In genomic region chr17:45384047-45384799, GRCh38 we compare ENCODE assay signal across 16 cellular contexts. TPM values are rescaled to one million over a fixed set of nuclear protein-coding genes. Genes with fewer than 3 reads are reported as not detected.
A peak's percentile ranks its signal among the peaks of the same experiment; 100 is the strongest.
DNase-seq lines count a peak whose midpoint lies in the region; ATAC-seq and TF ChIP-seq lines count a peak whose summit lies in the region.
"Had no signal": no experiment of that assay in that cellular context is flagged by ENCODE, and none has a peak within 500 bp of the region (broad histone marks: within the 10 kb centered on the region; RNA-seq: fewer than 3 reads in every experiment).

No MANE protein-coding gene starts in this region.

- peak overlapping the region; percentile 24 for H3K27ac Mint-ChIP-seq in stimulated activated naive CD8-positive, alpha-beta T cell treated with anti-CD3 and anti-CD28 coated beads, Interleukin-15, Interleukin-2, amounts not matched to agents 100 ng/mL and 50 ng/mL, for 24 hours
- H3K27ac Mint-ChIP-seq in activated naive CD8-positive, alpha-beta T cell treated with anti-CD3 and anti-CD28 coated beads, Interleukin-2, amount 10 ng/mL, durations not matched to agents 7 days and 5 days = peak overlapping the region; percentile 57
- H3K27ac Mint-ChIP-seq in activated naive CD4-positive, alpha-beta T cell treated with anti-CD3 and anti-CD28 coated beads, Interleukin-2, amount 10 ng/mL, durations not matched to agents 7 days and 5 days = no peak overlapping the region
- H3K27ac Mint-ChIP-seq: memory B cell had no signal

- peaks cover 37% of the 10 kb centered on the region for H3K4me1 Mint-ChIP-seq in stimulated activated naive CD8-positive, alpha-beta T cell treated with anti-CD3 and anti-CD28 coated beads, Interleukin-15, Interleukin-2, amounts not matched to agents 100 ng/mL and 50 ng/mL, for 24 hours (ENCODE audit: low read depth)
- H3K4me1 Mint-ChIP-seq in activated naive CD8-positive, alpha-beta T cell treated with anti-CD3 and anti-CD28 coated beads, Interleukin-2, amount 10 ng/mL, durations not matched to agents 7 days and 5 days = peaks cover 33% of the 10 kb centered on the region
- peaks cover 22% of the 10 kb centered on the region for H3K4me1 Mint-ChIP-seq in activated naive CD4-positive, alpha-beta T cell treated with anti-CD3 and anti-CD28 coated beads, Interleukin-2, amount 10 ng/mL, durations not matched to agents 7 days and 5 days

- H3K4me3 Mint-ChIP-seq in stimulated activated naive CD8-positive, alpha-beta T cell treated with anti-CD3 and anti-CD28 coated beads, Interleukin-15, Interleukin-2, amounts not matched to agents 100 ng/mL and 50 ng/mL, for 24 hours = no peak overlapping the region
- H3K4me3 Mint-ChIP-seq in activated naive CD8-positive, alpha-beta T cell treated with anti-CD3 and anti-CD28 coated beads, Interleukin-2, amount 10 ng/mL, durations not matched to agents 7 days and 5 days = no peak overlapping the region
- H3K4me3 Mint-ChIP-seq in activated naive CD4-positive, alpha-beta T cell treated with anti-CD3 and anti-CD28 coated beads, Interleukin-2, amount 10 ng/mL, durations not matched to agents 7 days and 5 days = no peak overlapping the region
- H3K4me3 Mint-ChIP-seq: brain, memory B cell had no signal

- H2AFZ ChIP-seq in hepatocyte = no peak overlapping the region

- H4K20me1 ChIP-seq in hepatocyte (ENCODE audit: insufficient read depth, poor library complexity, severe bottlenecking) = no peaks in the 10 kb centered on the region

- H3K27ac ChIP-seq in stomach (no peak overlapping the region), hepatocyte (no peak overlapping the region)
- H3K27ac ChIP-seq: transverse colon had no signal

- H3K27me3 ChIP-seq in stomach = peaks cover 0 to 7% (median 0%) of the 10 kb centered on the region in 3 donors
- no peaks in the 10 kb centered on the region for H3K27me3 ChIP-seq in hepatocyte
- H3K27me3 ChIP-seq: transverse colon had no signal

- H3K4me1 ChIP-seq in stomach = peaks cover 15 to 38% (median 28%) of the 10 kb centered on the region in 4 donors
- H3K4me1 ChIP-seq in hepatocyte (ENCODE audit: insufficient read depth) = no peaks in the 10 kb centered on the region
- H3K4me1 ChIP-seq: HAP-1 had no signal

- H3K79me2 ChIP-seq in hepatocyte = no peaks in the 10 kb centered on the region

- in situ Hi-C loops in GM13977 (cut with MboI; ENCODE audit: low pct_unique_long_range_greater_than_20kb, low sequenced_read_pairs, unreplicated experiment) = no loop called here

- no peak overlapping the region for H3K4me2 ChIP-seq in hepatocyte

- no peaks in the 10 kb centered on the region for H3K36me3 Mint-ChIP-seq in stimulated activated naive CD8-positive, alpha-beta T cell treated with anti-CD3 and anti-CD28 coated beads, Interleukin-15, Interleukin-2, amounts not matched to agents 100 ng/mL and 50 ng/mL, for 24 hours (ENCODE audit: low read depth)
- no peaks in the 10 kb centered on the region for H3K36me3 Mint-ChIP-seq in activated naive CD8-positive, alpha-beta T cell treated with anti-CD3 and anti-CD28 coated beads, Interleukin-2, amount 10 ng/mL, durations not matched to agents 7 days and 5 days
- no peaks in the 10 kb centered on the region for H3K36me3 Mint-ChIP-seq in activated naive CD4-positive, alpha-beta T cell treated with anti-CD3 and anti-CD28 coated beads, Interleukin-2, amount 10 ng/mL, durations not matched to agents 7 days and 5 days
- H3K36me3 Mint-ChIP-seq: brain, memory B cell had no signal

- no peak for TF ChIP-seq CTCF in stomach (IDR thresholded peaks at IDR 0.05)
- no peak for TF ChIP-seq CTCF in hepatocyte (IDR thresholded peaks at IDR 0.05; ENCODE audit: poor library complexity)
- no peak for TF ChIP-seq CTCF in GM13977 (IDR thresholded peaks at IDR 0.05; ENCODE audit: extremely low read depth, insufficient read depth, missing control alignments)

- H3K9me3 Mint-ChIP-seq in stimulated activated naive CD8-positive, alpha-beta T cell treated with anti-CD3 and anti-CD28 coated beads, Interleukin-15, Interleukin-2, amounts not matched to agents 100 ng/mL and 50 ng/mL, for 24 hours = no peaks in the 10 kb centered on the region
- no peaks in the 10 kb centered on the region for H3K9me3 Mint-ChIP-seq in activated naive CD8-positive, alpha-beta T cell treated with anti-CD3 and anti-CD28 coated beads, Interleukin-2, amount 10 ng/mL, durations not matched to agents 7 days and 5 days
- no peaks in the 10 kb centered on the region for H3K9me3 Mint-ChIP-seq in activated naive CD4-positive, alpha-beta T cell treated with anti-CD3 and anti-CD28 coated beads, Interleukin-2, amount 10 ng/mL, durations not matched to agents 7 days and 5 days
- H3K9me3 Mint-ChIP-seq: memory B cell had no signal

- no peak for TF ChIP-seq POLR2A in stomach (IDR thresholded peaks at IDR 0.05)

- H3K9me2 ChIP-seq in hepatocyte (replicated peaks; ENCODE audit: insufficient read depth) = no peaks in the 10 kb centered on the region

- H3K4me3 ChIP-seq in stomach (no peak overlapping the region), hepatocyte (no peak overlapping the region)
- H3K4me3 ChIP-seq: HAP-1, transverse colon had no signal

- H3K36me3 ChIP-seq in stomach = no peaks in the 10 kb centered on the region
- H3K36me3 ChIP-seq in hepatocyte (replicated peaks; ENCODE audit: insufficient read depth, low read depth) = no peaks in the 10 kb centered on the region
- H3K36me3 ChIP-seq: HAP-1, transverse colon had no signal

- no peak for TF ChIP-seq EP300 in stomach (IDR thresholded peaks at IDR 0.05)

- peaks cover 4% of the 10 kb centered on the region for H3K27me3 Mint-ChIP-seq in stimulated activated naive CD8-positive, alpha-beta T cell treated with anti-CD3 and anti-CD28 coated beads, Interleukin-15, Interleukin-2, amounts not matched to agents 100 ng/mL and 50 ng/mL, for 24 hours
- peaks cover 12% of the 10 kb centered on the region for H3K27me3 Mint-ChIP-seq in activated naive CD8-positive, alpha-beta T cell treated with anti-CD3 and anti-CD28 coated beads, Interleukin-2, amount 10 ng/mL, durations not matched to agents 7 days and 5 days
- H3K27me3 Mint-ChIP-seq in activated naive CD4-positive, alpha-beta T cell treated with anti-CD3 and anti-CD28 coated beads, Interleukin-2, amount 10 ng/mL, durations not matched to agents 7 days and 5 days = peaks cover 32% of the 10 kb centered on the region

- 37 to 49% (median 43%) methylated on average over 7 of the region's 7 CpGs for WGBS in stomach, 5 donors
- WGBS in hepatocyte (ENCODE audit: low lambda C conversion rate, missing lambda C conversion rate) = 72% methylated on average over 7 of the region's 7 CpGs

- POLR2A ChIA-PET in activated naive CD8-positive, alpha-beta T cell treated with anti-CD3 and anti-CD28 coated beads, Interleukin-2, amount 10 ng/mL, durations not matched to agents 7 days and 5 days (lab: Charles Lee) = interaction anchor here (0.5 to 2.5 kb wide), 4 partner anchors 12 to 164 kb away, joined by 5 to 16 read pairs (median 14); partner anchors contain the start of genes FMNL1 and MAP3K14

- DNase-seq in stimulated activated naive CD8-positive, alpha-beta T cell treated with anti-CD3 and anti-CD28 coated beads, Interleukin-15, Interleukin-2, amounts not matched to agents 100 U/mL and 50 U/mL, for 24 hours = no peak
- DNase-seq in NCI-H82 (lab: John Stamatoyannopoulos, UW) (peak; percentile 59), stomach (no peak), hepatocyte (ENCODE audit: low spot score) (no peak), GM13977 (ENCODE audit: low spot score) (no peak)
- no peak for DNase-seq in activated naive CD8-positive, alpha-beta T cell treated with anti-CD3 and anti-CD28 coated beads, Interleukin-2, amount 10 ng/mL, durations not matched to agents 7 days and 5 days
- DNase-seq in activated naive CD4-positive, alpha-beta T cell treated with anti-CD3 and anti-CD28 coated beads, Interleukin-2, amount 10 ng/mL, durations not matched to agents 7 days and 5 days = no peak
- DNase-seq: activated CD8-positive, alpha-beta memory T cell treated with anti-CD3 and anti-CD28 coated beads, Interleukin-2, amount 50 U/mL, for 48 hours; C1 segment of cervical spinal cord; hippocampal formation; NCI-H526; transverse colon had no signal

- H3K9me3 ChIP-seq in stomach (no peaks in the 10 kb centered on the region), hepatocyte (ENCODE audit: low read depth) (no peaks in the 10 kb centered on the region)
- H3K9me3 ChIP-seq: HAP-1, transverse colon had no signal

- no peak for ATAC-seq in stimulated activated naive CD8-positive, alpha-beta T cell treated with anti-CD3 and anti-CD28 coated beads, Interleukin-15, Interleukin-2, amounts not matched to agents 100 U/mL and 50 U/mL, for 24 hours
- no peak for ATAC-seq in activated naive CD8-positive, alpha-beta T cell treated with anti-CD3 and anti-CD28 coated beads, Interleukin-2, amount 10 ng/mL, durations not matched to agents 7 days and 5 days (ENCODE audit: low read depth)

- intact Hi-C loops in stomach (cut with DNase I; ENCODE audit: low total_unique reads) = loop anchor here (5.0 to 10.0 kb wide), 2 partner anchors 59 to 107 kb away; no protein-coding TSS in a partner anchor

- CTCF ChIA-PET in activated naive CD4-positive, alpha-beta T cell treated with anti-CD3 and anti-CD28 coated beads, Interleukin-2, amount 10 ng/mL, durations not matched to agents 7 days and 5 days (lab: Charles Lee) = interaction anchor here (1.0 to 6.5 kb wide), 18 partner anchors 9 to 249 kb away, joined by 3 to 116 read pairs (median 6); partner anchors contain the start of genes ACBD4, FMNL1 and MAP3K14

RNA-seq across cellular contexts. Expression of gene ARHGAP27, which starts 48.4 kb away (rescaled TPM):
- total RNA-seq in activated naive CD8-positive, alpha-beta T cell treated with anti-CD3 and anti-CD28 coated beads, Interleukin-2, amount 10 ng/mL, durations not matched to agents 7 days and 5 days = 100 to 1,000 TPM in 1 of 2 experiments, 10 to 100 TPM in 1; 99.8 to 114 TPM
- total RNA-seq in stomach = 100 to 1,000 TPM in 2 of 5 donors, 10 to 100 TPM in 3; 25.9 to 390 (median 65.3) TPM
- 10 to 100 TPM in 2 of 3 donors, 1 to 10 TPM in 1; 7.7 to 45.9 (median 13.0) TPM for polyA plus RNA-seq in stomach
- 27.9 and 78.1 TPM in 2 replicates for total RNA-seq in hepatocyte
- 21.1 and 24.4 TPM in 2 replicates for polyA plus RNA-seq in hepatocyte
